In genomic region chr10:27241640-27242472, GRCh38 we compare ENCODE assay signal across 1 cellular context.
TF ChIP-seq lines count a peak whose summit lies in the region.

No MANE protein-coding gene starts in this region.

TF ChIP-seq in K562, 482 proteins besides CTCF, POLR2A, EP300 and RAD21 (continued from another document and continues in another):
- peak; percentile 67; the same call in 1 of the 2 replicates for TF ChIP-seq ZNF449 (CRISPR knock-in tag; IDR thresholded peaks at IDR 0.05)
- TF ChIP-seq ZNF280B (CRISPR knock-in tag; IDR thresholded peaks at IDR 0.05) = no peak
- TF ChIP-seq DEAF1 (CRISPR knock-in tag; IDR thresholded peaks at IDR 0.05) = no peak
- no peak for TF ChIP-seq ZSCAN32 (CRISPR knock-in tag; IDR thresholded peaks at IDR 0.05)
- TF ChIP-seq HOMEZ (CRISPR knock-in tag; IDR thresholded peaks at IDR 0.05) = 0 out of 2 replicates have a peak, but pooled peaks have one; percentile 20
- TF ChIP-seq E2F3 (CRISPR knock-in tag; IDR thresholded peaks at IDR 0.05) = no peak
- peak; percentile 3; the same call in 1 of the 2 replicates for TF ChIP-seq NFE2 (IDR thresholded peaks at IDR 0.05; ENCODE audit: low read depth)
- TF ChIP-seq NR3C1 (CRISPR knock-in tag; IDR thresholded peaks at IDR 0.05) = no peak
- TF ChIP-seq CUX1 (CRISPR knock-in tag; IDR thresholded peaks at IDR 0.05) = peak; percentile 87
- TF ChIP-seq MNT (conservative IDR thresholded peaks at IDR 0.05) = peak in 1 of 2 experiments; percentile 74; a peak in 3 of 4 replicates
- no peak for TF ChIP-seq ELK1 (CRISPR knock-in tag; IDR thresholded peaks at IDR 0.05)
- no peak for TF ChIP-seq ATF1 (CRISPR knock-in tag; IDR thresholded peaks at IDR 0.05)
- peak; percentile 59; the same call in 1 of the 2 replicates for TF ChIP-seq ATF1 (tag; IDR thresholded peaks at IDR 0.05)
- no peak for TF ChIP-seq BRD4 (IDR thresholded peaks at IDR 0.05)
- no peak for TF ChIP-seq HMG20A (CRISPR knock-in tag; conservative IDR thresholded peaks at IDR 0.05)
- peak; percentile 29; the same call in 1 of the 2 replicates for TF ChIP-seq ATF4 (CRISPR knock-in tag; IDR thresholded peaks at IDR 0.05)
- TF ChIP-seq ZNF134 (CRISPR knock-in tag; conservative IDR thresholded peaks at IDR 0.05) = 0 out of 2 replicates have a peak, but pooled peaks have one; percentile 6
- TF ChIP-seq ELF4 (CRISPR knock-in tag; IDR thresholded peaks at IDR 0.05) = 0 out of 2 replicates have a peak, but pooled peaks have one; percentile 42
- TF ChIP-seq CTBP1 (IDR thresholded peaks at IDR 0.05; ENCODE audit: borderline replicate concordance) = peak; percentile 66; the same call in 1 of the 2 replicates
- TF ChIP-seq BHLHE40 (IDR thresholded peaks at IDR 0.05; ENCODE audit: low read length) = peak; percentile 62
- TF ChIP-seq SREBF2 (CRISPR knock-in tag; IDR thresholded peaks at IDR 0.05) = no peak
- TF ChIP-seq ZBTB43 (CRISPR knock-in tag; IDR thresholded peaks at IDR 0.05) = no peak
- TF ChIP-seq ILK (tag; IDR thresholded peaks at IDR 0.05; ENCODE audit: borderline replicate concordance, low read depth) = no peak
- TF ChIP-seq BRD9 (IDR thresholded peaks at IDR 0.05; ENCODE audit: low read depth, partially characterized antibody) = no peak
- no peak for TF ChIP-seq RUNX1 (IDR thresholded peaks at IDR 0.05; ENCODE audit: low read depth)
- no peak for TF ChIP-seq CBX2 (IDR thresholded peaks at IDR 0.05; ENCODE audit: insufficient read depth, low read length, poor library complexity, severe bottlenecking)
- TF ChIP-seq ELF2 (CRISPR knock-in tag; IDR thresholded peaks at IDR 0.05) = peak; percentile 87
- TF ChIP-seq RBM14 (IDR thresholded peaks at IDR 0.05; ENCODE audit: borderline replicate concordance, insufficient read depth, low read depth, low read length) = no peak
- TF ChIP-seq ZNF785 (CRISPR knock-in tag; IDR thresholded peaks at IDR 0.05) = no peak
- TF ChIP-seq MEF2A (IDR thresholded peaks at IDR 0.05; ENCODE audit: control insufficient read depth, low read depth, low read length) = no peak
- no peak for TF ChIP-seq ZNF76 (CRISPR knock-in tag; IDR thresholded peaks at IDR 0.05; ENCODE audit: borderline replicate concordance)
- TF ChIP-seq SIN3B (IDR thresholded peaks at IDR 0.05; ENCODE audit: low read depth) = no peak
- TF ChIP-seq NFRKB (IDR thresholded peaks at IDR 0.05; ENCODE audit: low read depth) = no peak; the same call in 1 of the 2 replicates
- TF ChIP-seq KAT2B (IDR thresholded peaks at IDR 0.05; ENCODE audit: low read depth, low read length) = no peak
- no peak for TF ChIP-seq SMAD2 (IDR thresholded peaks at IDR 0.05; ENCODE audit: low read depth, low read length)
- no peak; the same call in 1 of the 2 replicates for TF ChIP-seq TARDBP (IDR thresholded peaks at IDR 0.05)
- TF ChIP-seq ZC3H4 (CRISPR knock-in tag; IDR thresholded peaks at IDR 0.05; ENCODE audit: borderline replicate concordance) = no peak
- peak in 2 of 3 experiments; percentile 81 to 86 for TF ChIP-seq YY1 (IDR thresholded peaks at IDR 0.05; ENCODE audit: borderline replicate concordance in 1 of 3, control insufficient read depth in 1 of 3, extremely low read depth in 1 of 3, insufficient read depth in 3 of 3, insufficient read length in 1 of 3, insufficient replicate concordance in 2 of 3, low read depth in 1 of 3, low read length in 2 of 3)
- no peak for TF ChIP-seq CHD2 (IDR thresholded peaks at IDR 0.05; ENCODE audit: low read depth, low read length)
- TF ChIP-seq ZNF699 (CRISPR knock-in tag; IDR thresholded peaks at IDR 0.05; ENCODE audit: insufficient replicate concordance) = no peak
- no peak for TF ChIP-seq DNMT1 (IDR thresholded peaks at IDR 0.05)
- TF ChIP-seq HDAC2 (IDR thresholded peaks at IDR 0.05) = no peak
- TF ChIP-seq TEAD4 (IDR thresholded peaks at IDR 0.05; ENCODE audit: low read length) = peak; percentile 36; the same call in 1 of the 2 replicates
- TF ChIP-seq TEAD4 (CRISPR knock-in tag; IDR thresholded peaks at IDR 0.05; ENCODE audit: borderline replicate concordance) = no peak
